ENCODE assay signal across 8 cellular contexts in genomic region chr2:64203131-64204005, GRCh38. TPM values are rescaled to one million over a fixed set of nuclear protein-coding genes. Genes with fewer than 3 reads are reported as not detected.
DNase-seq lines count a peak whose midpoint lies in the region; ATAC-seq and TF ChIP-seq lines count a peak whose summit lies in the region.

No MANE protein-coding gene starts in this region.

- H3K4me1 ChIP-seq in mesodermal cell (ENCODE audit: control insufficient read depth, insufficient read depth, low read length, poor library complexity, severe bottlenecking), result peaks cover 22% of the 10 kb centered on the region

- H3K4me1 Mint-ChIP-seq in stimulated activated naive CD8-positive, alpha-beta T cell treated with anti-CD3 and anti-CD28 coated beads, Interleukin-15, Interleukin-2, amounts not matched to agents 100 ng/mL and 50 ng/mL, for 24 hours (ENCODE audit: low read depth), result peaks cover 85% of the 10 kb centered on the region
- peaks cover 52% of the 10 kb centered on the region for H3K4me1 Mint-ChIP-seq in brain

- WGBS in mesodermal cell (ENCODE audit: insufficient coverage in 2 of 2), 2 experiments, result 73 to 80% methylated on average over 2 of the region's 4 CpGs

- no peak for DNase-seq in stimulated activated naive CD8-positive, alpha-beta T cell treated with anti-CD3 and anti-CD28 coated beads, Interleukin-15, Interleukin-2, amounts not matched to agents 100 U/mL and 50 U/mL, for 24 hours
- no peak for DNase-seq in UCSD-AML1 (lab: John Stamatoyannopoulos, UW; ENCODE audit: unreplicated experiment)
- no peak for DNase-seq in SHP77 treated with DMSO at 0.1 percent for 48 hours (lab: John Stamatoyannopoulos, UW)
- no peak for DNase-seq in GM13976 (ENCODE audit: low spot score)
- DNase-seq in NCI-H69 (lab: John Stamatoyannopoulos, UW), result no peak

- no peak overlapping the region for H3K4me3 ChIP-seq in mesodermal cell (ENCODE audit: extremely low read depth, insufficient read depth, low read length, poor library complexity, severe bottlenecking)

- H3K27me3 Mint-ChIP-seq in stimulated activated naive CD8-positive, alpha-beta T cell treated with anti-CD3 and anti-CD28 coated beads, Interleukin-15, Interleukin-2, amounts not matched to agents 100 ng/mL and 50 ng/mL, for 24 hours, result no peaks in the 10 kb centered on the region
- H3K27me3 Mint-ChIP-seq in brain, result peaks cover 3% of the 10 kb centered on the region

- H3K27ac ChIP-seq in mesodermal cell (ENCODE audit: low read depth, low read length, severe bottlenecking), result peak overlapping the region; percentile 78

- peak overlapping the region; percentile 81 for H3K27ac Mint-ChIP-seq in stimulated activated naive CD8-positive, alpha-beta T cell treated with anti-CD3 and anti-CD28 coated beads, Interleukin-15, Interleukin-2, amounts not matched to agents 100 ng/mL and 50 ng/mL, for 24 hours
- peak overlapping the region; percentile 7 to 97 (median 93) for H3K27ac Mint-ChIP-seq in brain

- H3K36me3 Mint-ChIP-seq in stimulated activated naive CD8-positive, alpha-beta T cell treated with anti-CD3 and anti-CD28 coated beads, Interleukin-15, Interleukin-2, amounts not matched to agents 100 ng/mL and 50 ng/mL, for 24 hours (ENCODE audit: low read depth), result peaks cover 4% of the 10 kb centered on the region
- H3K36me3 Mint-ChIP-seq in brain, result no peaks in the 10 kb centered on the region

- no peak for TF ChIP-seq CTCF in brain (conservative IDR thresholded peaks at IDR 0.05)
- no peak for TF ChIP-seq CTCF in GM13976 (IDR thresholded peaks at IDR 0.05; ENCODE audit: borderline replicate concordance, control extremely low read depth, extremely low read depth, insufficient read depth, missing control alignments)

- peak overlapping the region; percentile 68 for H3K4me3 Mint-ChIP-seq in stimulated activated naive CD8-positive, alpha-beta T cell treated with anti-CD3 and anti-CD28 coated beads, Interleukin-15, Interleukin-2, amounts not matched to agents 100 ng/mL and 50 ng/mL, for 24 hours
- H3K4me3 Mint-ChIP-seq in brain, result peak overlapping the region in 2 of 5 experiments; percentile 53 to 57

- in situ Hi-C loops in GM13976 (cut with MboI; ENCODE audit: low sequenced_read_pairs, unreplicated experiment), result no loop called here

- H3K9me3 ChIP-seq in mesodermal cell (ENCODE audit: control insufficient read depth, low read length), result no peaks in the 10 kb centered on the region

- no peak for ATAC-seq in stimulated activated naive CD8-positive, alpha-beta T cell treated with anti-CD3 and anti-CD28 coated beads, Interleukin-15, Interleukin-2, amounts not matched to agents 100 U/mL and 50 U/mL, for 24 hours

- no peaks in the 10 kb centered on the region for H3K36me3 ChIP-seq in mesodermal cell (ENCODE audit: control insufficient read depth, insufficient read depth, low read length)

- no peaks in the 10 kb centered on the region for H3K9me3 Mint-ChIP-seq in stimulated activated naive CD8-positive, alpha-beta T cell treated with anti-CD3 and anti-CD28 coated beads, Interleukin-15, Interleukin-2, amounts not matched to agents 100 ng/mL and 50 ng/mL, for 24 hours
- peaks cover 0 to 3% (median 0%) of the 10 kb centered on the region in 5 experiments for H3K9me3 Mint-ChIP-seq in brain

RNA-seq across cellular contexts. Expression of gene PELI1, which starts 59.1 kb away (rescaled TPM):
- 8.3 TPM for polyA plus RNA-seq in brain (ENCODE audit: insufficient read depth, low read depth, low replicate concordance)
- 46.5 TPM for polyA plus RNA-seq in mesodermal cell (2013, experiment 1 of 2)
- 43.7 TPM for polyA plus RNA-seq in mesodermal cell (2013, experiment 2 of 2)
